In the genomic region with DNA sequence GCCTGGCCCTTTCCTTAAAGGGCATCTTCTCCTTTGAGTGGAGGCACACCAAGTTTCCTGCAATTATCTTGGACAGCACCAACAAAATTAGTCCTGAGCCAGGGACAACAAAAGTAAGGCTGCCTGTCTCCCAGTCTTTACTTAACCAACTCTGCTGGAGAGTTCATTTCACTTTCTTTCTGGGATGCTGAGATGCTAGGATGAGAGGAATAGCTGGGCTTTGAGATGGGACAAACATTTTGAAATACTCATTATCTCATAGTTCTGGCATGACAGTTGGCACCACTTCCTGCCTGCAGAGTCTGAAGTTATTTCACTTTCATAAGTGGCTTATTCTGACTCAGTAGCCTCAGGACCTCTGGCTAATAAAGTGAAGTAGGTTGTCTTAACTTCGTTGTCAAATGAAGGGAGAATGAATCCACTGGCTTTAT, we compare ENCODE assay signal across 8 cellular contexts.
DNase-seq lines count a peak whose midpoint lies in the region; ATAC-seq and TF ChIP-seq lines count a peak whose summit lies in the region.

No MANE protein-coding gene starts in this region.

- WGBS in stomach, 5 donors = 31 to 66% (median 49%) methylated on average over 1 of the region's 1 CpG

- H3K4me1 ChIP-seq in stomach = peaks cover 16 to 43% (median 35%) of the 10 kb centered on the region in 4 donors

- no peaks in the 10 kb centered on the region for H3K9me3 ChIP-seq in stomach

- CTCF ChIA-PET in BJ (lab: Yijun Ruan, JAX) = interaction anchor here (0.8 kb wide), 1 partner anchor 148 kb away, joined by 3 read pairs; no protein-coding TSS in a partner anchor

- POLR2A ChIA-PET in BJ (lab: Charles Lee) = interaction anchor here (0.6 kb wide), 1 partner anchor 1131 kb away, joined by 6 read pairs; no protein-coding TSS in a partner anchor

- H3K4me3 ChIP-seq in BJ (ENCODE audit: low read depth, low read length) = peak overlapping the region; percentile 93
- peak overlapping the region in 3 of 4 donors; percentile 66 to 74 (median 68) for H3K4me3 ChIP-seq in stomach

- TF ChIP-seq EP300 in stomach (IDR thresholded peaks at IDR 0.05) = no peak

- H3K27me3 ChIP-seq in BJ (ENCODE audit: control insufficient read depth, insufficient read depth, low read length) = no peaks in the 10 kb centered on the region
- H3K27me3 ChIP-seq in stomach = peaks cover 0 to 37% (median 25%) of the 10 kb centered on the region in 3 donors

- TF ChIP-seq CTCF in BJ (IDR thresholded peaks at IDR 0.05; ENCODE audit: insufficient read depth, low read depth, low read length) = no peak
- TF ChIP-seq CTCF in stomach (IDR thresholded peaks at IDR 0.05) = no peak

- intact Hi-C loops in stomach (cut with DNase I; ENCODE audit: low total_unique reads) = no loop called here

- DNase-seq in BJ (ENCODE audit: low read depth) (peak; percentile 96), SW480 (ENCODE audit: low spot score) (peak; percentile 36), fibroblast of peridontal ligament (ENCODE audit: extremely low read depth) (peak; percentile 96), stomach (no peak), NCI-H2227 (lab: John Stamatoyannopoulos, UW; ENCODE audit: unreplicated experiment) (no peak), NK-92 (lab: John Stamatoyannopoulos, UW; ENCODE audit: unreplicated experiment) (no peak)

- H3K36me3 ChIP-seq in BJ (ENCODE audit: control insufficient read depth, insufficient read depth, low read length) (peaks cover 5% of the 10 kb centered on the region), stomach (no peaks in the 10 kb centered on the region)

- no peak for TF ChIP-seq POLR2A in stomach (IDR thresholded peaks at IDR 0.05)

- peak; percentile 59 for ATAC-seq in GM18909 (IDR thresholded peaks at IDR 0.05; ENCODE audit: poor library complexity, unreplicated experiment)
- ATAC-seq in HG03280 (IDR thresholded peaks at IDR 0.05; ENCODE audit: unreplicated experiment) = peak; percentile 35

- peak overlapping the region; percentile 18 to 88 (median 77) for H3K27ac ChIP-seq in stomach

Comparison
In these comparisons a context has a peak if more than half of its experiments do, and no peak if none do; other contexts are left out.
1. DNase-seq: peak in BJ (single experiment), SW480 (single experiment) and fibroblast of peridontal ligament (single experiment); none in stomach (single experiment), NCI-H2227 (single experiment) and NK-92 (single experiment).